ENCODE assay signal across 10 cellular contexts in genomic region chr14:34980337-34980900, GRCh38. TPM values are rescaled to one million over a fixed set of nuclear protein-coding genes. Genes with fewer than 3 reads are reported as not detected.
DNase-seq lines count a peak whose midpoint lies in the region; ATAC-seq and TF ChIP-seq lines count a peak whose summit lies in the region.
"Had no signal": no experiment of that assay in that cellular context is flagged by ENCODE, and none has a peak within 500 bp of the region (broad histone marks: within the 10 kb centered on the region; RNA-seq: fewer than 3 reads in every experiment).

No MANE protein-coding gene starts in this region.

- H3K9me3 ChIP-seq in SJSA1 (replicated peaks): no peaks in the 10 kb centered on the region
- H3K9me3 ChIP-seq in smooth muscle cell (replicated peaks; ENCODE audit: low read depth): no peaks in the 10 kb centered on the region

- H3K4me1 ChIP-seq in SJSA1 (replicated peaks): peaks cover 6% of the 10 kb centered on the region
- H3K4me1 ChIP-seq in foreskin keratinocyte: peaks cover 9% of the 10 kb centered on the region
- peaks cover 13% of the 10 kb centered on the region for H3K4me1 ChIP-seq in smooth muscle cell (ENCODE audit: low read depth)

- TF ChIP-seq CTCF in foreskin keratinocyte (conservative IDR thresholded peaks at IDR 0.05) (no peak), smooth muscle cell (IDR thresholded peaks at IDR 0.05; ENCODE audit: borderline replicate concordance, insufficient read depth, poor library complexity, severe bottlenecking) (no peak)

- WGBS in smooth muscle cell (ENCODE audit: low lambda C conversion rate): 93% methylated on average over 11 of the region's 11 CpGs

- H3K4me3 ChIP-seq in SJSA1: peak overlapping the region; percentile 51
- peak overlapping the region; percentile 63 for H3K4me3 ChIP-seq in smooth muscle cell

- H3K9me3 Mint-ChIP-seq in activated CD4-positive, alpha-beta T cell treated with anti-CD3 and anti-CD28 coated beads, Interleukin-2, amount 10 ng/mL, durations not matched to agents 24 days and 14 days: no peaks in the 10 kb centered on the region
- no peaks in the 10 kb centered on the region for H3K9me3 Mint-ChIP-seq in activated CD4-positive, alpha-beta T cell treated with anti-CD3 and anti-CD28 coated beads for 36 hours (ENCODE audit: low read depth)
- H3K9me3 Mint-ChIP-seq: immature natural killer cell had no signal

- H3K4me1 Mint-ChIP-seq in activated CD4-positive, alpha-beta T cell treated with anti-CD3 and anti-CD28 coated beads, Interleukin-2, amount 10 ng/mL, durations not matched to agents 24 days and 14 days: peaks cover 7% of the 10 kb centered on the region
- peaks cover 20% of the 10 kb centered on the region for H3K4me1 Mint-ChIP-seq in activated CD4-positive, alpha-beta T cell treated with anti-CD3 and anti-CD28 coated beads for 36 hours

- no peak for ATAC-seq in activated CD4-positive, alpha-beta T cell treated with anti-CD3 and anti-CD28 coated beads for 36 hours
- ATAC-seq in foreskin keratinocyte (no peak), HG03469 (IDR thresholded peaks at IDR 0.05; ENCODE audit: unreplicated experiment) (no peak)

- H3K27ac ChIP-seq in SJSA1 (no peak overlapping the region), foreskin keratinocyte (peak overlapping the region; percentile 36), smooth muscle cell (ENCODE audit: low read depth) (peak overlapping the region; percentile 95)

- intact Hi-C loops in activated CD4-positive, alpha-beta T cell treated with anti-CD3 and anti-CD28 coated beads, Interleukin-2, amount 10 ng/mL, durations not matched to agents 24 days and 14 days (cut with micrococcal nuclease): loop anchor here (5.0 kb wide), 4 partner anchors 123 to 827 kb away; partner anchors contain the start of genes RALGAPA1 and SNX6
- intact Hi-C loops in activated CD4-positive, alpha-beta T cell treated with anti-CD3 and anti-CD28 coated beads for 36 hours (cut with DNase I, micrococcal nuclease): loop anchor here (5.0 to 10.0 kb wide), 3 partner anchors 266 to 443 kb away; partner anchors contain the start of genes CFL2 (in 1 of the 2) and EAPP (in 1 of the 2)
- intact Hi-C loops in cardiac septum (cut with DNase I): no loop called here

- no peak overlapping the region for H2AFZ ChIP-seq in smooth muscle cell (ENCODE audit: low read depth)

- POLR2A ChIA-PET in activated CD4-positive, alpha-beta T cell treated with anti-CD3 and anti-CD28 coated beads for 36 hours (lab: Charles Lee): interaction anchor here (0.6 to 1.4 kb wide), 6 partner anchors 12 to 845 kb away, joined by 3 to 13 read pairs (median 4); partner anchors contain the start of gene BRMS1L

- H3F3A ChIP-seq in smooth muscle cell (ENCODE audit: low read depth): peaks cover 5% of the 10 kb centered on the region

- no peak for DNase-seq in activated CD4-positive, alpha-beta T cell treated with anti-CD3 and anti-CD28 coated beads, Interleukin-2, amount 10 ng/mL, durations not matched to agents 24 days and 14 days
- DNase-seq in activated CD4-positive, alpha-beta T cell treated with anti-CD3 and anti-CD28 coated beads for 36 hours: no peak
- DNase-seq in SJSA1 (ENCODE audit: low read depth in 1 of 2, low spot score in 2 of 2) (no peak), foreskin keratinocyte (no peak), smooth muscle cell (lab: John Stamatoyannopoulos, UW; ENCODE audit: unreplicated experiment) (no peak), cardiac septum (ENCODE audit: low spot score) (no peak), DMS 273 treated with DMSO at 0.1 percent for 48 hours (lab: John Stamatoyannopoulos, UW) (no peak)
- DNase-seq: NCI-H1436 had no signal

- peak overlapping the region; percentile 90 for H3K4me2 ChIP-seq in smooth muscle cell

- no peaks in the 10 kb centered on the region for H3K36me3 ChIP-seq in SJSA1
- H3K36me3 ChIP-seq in smooth muscle cell (ENCODE audit: low read depth): no peaks in the 10 kb centered on the region

- H3K36me3 Mint-ChIP-seq in activated CD4-positive, alpha-beta T cell treated with anti-CD3 and anti-CD28 coated beads, Interleukin-2, amount 10 ng/mL, durations not matched to agents 24 days and 14 days (ENCODE audit: low read depth): peaks cover 15% of the 10 kb centered on the region
- peaks cover 13% of the 10 kb centered on the region for H3K36me3 Mint-ChIP-seq in activated CD4-positive, alpha-beta T cell treated with anti-CD3 and anti-CD28 coated beads for 36 hours (ENCODE audit: low read depth)

- no peak overlapping the region for H3K9ac ChIP-seq in smooth muscle cell (ENCODE audit: low read depth)

- no peaks in the 10 kb centered on the region for H3K27me3 Mint-ChIP-seq in activated CD4-positive, alpha-beta T cell treated with anti-CD3 and anti-CD28 coated beads, Interleukin-2, amount 10 ng/mL, durations not matched to agents 24 days and 14 days
- H3K27me3 Mint-ChIP-seq in activated CD4-positive, alpha-beta T cell treated with anti-CD3 and anti-CD28 coated beads for 36 hours: no peaks in the 10 kb centered on the region

- peaks cover 14% of the 10 kb centered on the region for H4K20me1 ChIP-seq in smooth muscle cell (ENCODE audit: low read depth)

- H3K4me3 Mint-ChIP-seq in activated CD4-positive, alpha-beta T cell treated with anti-CD3 and anti-CD28 coated beads, Interleukin-2, amount 10 ng/mL, durations not matched to agents 24 days and 14 days: peak overlapping the region; percentile 42
- H3K4me3 Mint-ChIP-seq in activated CD4-positive, alpha-beta T cell treated with anti-CD3 and anti-CD28 coated beads for 36 hours: no peak overlapping the region

- peaks cover 41% of the 10 kb centered on the region for H3K79me2 ChIP-seq in smooth muscle cell (ENCODE audit: low read depth)

- CTCF ChIA-PET in activated CD4-positive, alpha-beta T cell treated with anti-CD3 and anti-CD28 coated beads for 36 hours (lab: Charles Lee): interaction anchor here (0.6 to 2.4 kb wide), 10 partner anchors 15 to 244 kb away, joined by 3 to 6 read pairs (median 3); partner anchors contain the start of genes BAZ1A and FAM177A1

- H3K27me3 ChIP-seq in SJSA1 (replicated peaks) (no peaks in the 10 kb centered on the region), foreskin keratinocyte (no peaks in the 10 kb centered on the region), smooth muscle cell (ENCODE audit: low read depth) (no peaks in the 10 kb centered on the region)

- H3K27ac Mint-ChIP-seq in activated CD4-positive, alpha-beta T cell treated with anti-CD3 and anti-CD28 coated beads, Interleukin-2, amount 10 ng/mL, durations not matched to agents 24 days and 14 days: no peak overlapping the region
- H3K27ac Mint-ChIP-seq in activated CD4-positive, alpha-beta T cell treated with anti-CD3 and anti-CD28 coated beads for 36 hours: no peak overlapping the region

RNA-seq across cellular contexts. Expression of gene SRP54, which starts 2.4 kb away (rescaled TPM):
- 73.6 and 73.8 TPM in 2 replicates for total RNA-seq in activated CD4-positive, alpha-beta T cell treated with anti-CD3 and anti-CD28 coated beads, Interleukin-2, amount 10 ng/mL, durations not matched to agents 24 days and 14 days
- total RNA-seq in activated CD4-positive, alpha-beta T cell treated with anti-CD3 and anti-CD28 coated beads for 36 hours: 10 to 100 TPM; 81.1 to 88.4 TPM
- total RNA-seq in SJSA1 (2014; rRNA removed; shearing (Covaris generic)): 71.9 and 88.6 TPM in 2 replicates
- total RNA-seq in foreskin keratinocyte: 59.6 and 60.8 TPM in 2 replicates
- polyA plus RNA-seq in foreskin keratinocyte: 38.0 and 42.0 TPM in 2 replicates
- 111 and 129 TPM in 2 replicates for total RNA-seq in smooth muscle cell
- 76.4 and 79.4 TPM in 2 replicates for polyA plus RNA-seq in smooth muscle cell
- total RNA-seq in cardiac septum: 33.9 TPM
